In the genomic region with DNA sequence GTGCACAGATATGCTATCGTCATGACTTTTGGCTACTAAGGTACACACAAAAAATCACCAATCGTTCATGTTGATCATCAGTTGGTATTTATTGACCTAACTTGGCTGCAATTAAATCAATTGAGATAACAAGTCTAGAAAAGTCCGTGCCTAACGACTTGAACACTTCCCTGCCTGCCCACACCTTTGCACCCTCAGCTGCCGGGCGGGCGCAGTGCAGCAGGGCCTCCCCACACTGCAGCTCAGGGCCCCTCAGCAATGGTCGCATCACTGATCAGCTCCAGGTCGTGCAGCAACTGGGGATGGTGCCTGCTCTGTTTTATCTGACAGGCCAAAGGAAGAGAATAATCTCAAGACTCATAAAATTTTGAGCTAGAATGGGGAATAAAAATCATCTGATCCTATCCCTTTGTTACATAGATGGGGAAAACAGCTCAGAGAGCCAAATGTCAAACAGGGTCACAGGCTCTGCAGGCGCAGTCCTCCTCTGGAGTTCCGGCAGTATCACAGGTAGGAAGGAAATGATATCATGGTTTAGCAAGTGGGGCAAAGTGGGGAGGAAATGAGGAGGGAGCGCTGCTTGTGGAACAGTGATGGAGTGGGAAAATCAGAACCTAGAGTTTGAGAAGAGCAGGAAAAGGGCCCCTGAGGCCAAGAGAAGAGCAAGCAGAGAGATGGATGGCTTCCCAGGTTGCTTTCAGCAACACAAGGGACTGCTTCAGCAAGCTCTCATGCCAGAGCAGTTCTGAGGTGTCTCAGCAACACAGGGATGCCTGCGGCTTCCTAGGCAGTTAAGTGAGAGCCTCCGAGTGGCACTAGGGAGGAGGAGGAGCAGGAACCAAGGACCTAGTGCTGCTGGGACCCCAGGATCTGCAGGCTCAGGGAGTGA, we compare ENCODE assay signal across 17 cellular contexts. TPM values are rescaled to one million over a fixed set of nuclear protein-coding genes. Genes with fewer than 3 reads are reported as not detected.
DNase-seq lines count a peak whose midpoint lies in the region; ATAC-seq and TF ChIP-seq lines count a peak whose summit lies in the region.
"Had no signal": no experiment of that assay in that cellular context is flagged by ENCODE, and none has a peak within 500 bp of the region (broad histone marks: within the 10 kb centered on the region; RNA-seq: fewer than 3 reads in every experiment).

No MANE protein-coding gene starts in this region.

- no peak overlapping the region for H3K4ac ChIP-seq in mesenchymal stem cell (ENCODE audit: low read depth in 1 of 2, low read length in 2 of 2)

- H3K79me1 ChIP-seq in mesenchymal stem cell (replicated peaks; ENCODE audit: low read length, poor library complexity, severe bottlenecking): peaks cover 57% of the 10 kb centered on the region

- peak overlapping the region; percentile 14 for H4K8ac ChIP-seq in mesenchymal stem cell (ENCODE audit: low read length)

- peak overlapping the region; percentile 16 for H3K9ac ChIP-seq in mesenchymal stem cell (ENCODE audit: low read length)

- POLR2A ChIA-PET in activated CD4-positive, alpha-beta memory T cell treated with anti-CD3 and anti-CD28 coated beads, Interleukin-2, amount 10 ng/mL, durations not matched to agents 7 days and 5 days (lab: Charles Lee): interaction anchor here (1.1 kb wide), 1 partner anchor 8 kb away, joined by 3 read pairs; no protein-coding TSS in a partner anchor

- H3K4me3 ChIP-seq in mesenchymal stem cell (ENCODE audit: insufficient read depth in 1 of 2, low read depth in 1 of 2, low read length in 2 of 2): peak overlapping the region in 1 of 2 experiments; percentile 28
- no peak overlapping the region for H3K4me3 ChIP-seq in right atrium auricular region
- H3K4me3 ChIP-seq: ascending aorta, gastroesophageal sphincter, lower lobe of right lung, SJCRH30 had no signal

- WGBS in mesenchymal stem cell: 83% methylated on average over 14 of the region's 14 CpGs

- H2AFZ ChIP-seq in mesenchymal stem cell (ENCODE audit: low read depth, low read length): no peak overlapping the region

- peaks cover 27% of the 10 kb centered on the region for H3K36me3 Mint-ChIP-seq in activated CD4-positive, alpha-beta memory T cell treated with anti-CD3 and anti-CD28 coated beads, Interleukin-2, amount 10 ng/mL, durations not matched to agents 7 days and 5 days (ENCODE audit: low read depth)

- H2BK5ac ChIP-seq in mesenchymal stem cell (ENCODE audit: low read depth, low read length, poor library complexity, severe bottlenecking): no peak overlapping the region

- CTCF ChIA-PET in activated CD4-positive, alpha-beta memory T cell treated with anti-CD3 and anti-CD28 coated beads, Interleukin-2, amount 10 ng/mL, durations not matched to agents 7 days and 5 days (lab: Charles Lee): interaction anchor here (1.3 kb wide), 1 partner anchor 30 kb away, joined by 3 read pairs; no protein-coding TSS in a partner anchor

- intact Hi-C loops in cardiac septum (cut with DNase I): no loop called here
- intact Hi-C loops in left cardiac atrium (cut with DNase I): no loop called here

- H2BK15ac ChIP-seq in mesenchymal stem cell (ENCODE audit: low read depth, poor library complexity, severe bottlenecking): no peak overlapping the region

- no peak overlapping the region for H4K91ac ChIP-seq in mesenchymal stem cell (ENCODE audit: low read length)

- H2BK120ac ChIP-seq in mesenchymal stem cell (ENCODE audit: low read depth, low read length): no peak overlapping the region

- no peak overlapping the region for H2AK5ac ChIP-seq in mesenchymal stem cell (ENCODE audit: low read length, severe bottlenecking)

- H3K27ac ChIP-seq in mesenchymal stem cell (ENCODE audit: low read length, poor library complexity, severe bottlenecking): no peak overlapping the region
- H3K27ac ChIP-seq in right atrium auricular region: no peak overlapping the region
- H3K27ac ChIP-seq: ascending aorta, gastroesophageal sphincter, lower lobe of right lung, SJCRH30 had no signal

- DNase-seq in cardiac septum (ENCODE audit: low spot score): peak; percentile 29
- no peak for DNase-seq in left cardiac atrium
- DNase-seq in activated CD4-positive, alpha-beta memory T cell treated with anti-CD3 and anti-CD28 coated beads, Interleukin-2, amount 10 ng/mL, durations not matched to agents 7 days and 5 days: no peak
- DNase-seq in mesenchymal stem cell: no peak
- no peak for DNase-seq in NCI-H526 (lab: John Stamatoyannopoulos, UW)
- no peak for DNase-seq in mesenteric fat pad (ENCODE audit: low spot score)
- DNase-seq in right atrium auricular region (ENCODE audit: low spot score): no peak
- DNase-seq: activated CD4-positive, alpha-beta T cell treated with anti-CD3 and anti-CD28 coated beads for 4 hours; lower lobe of right lung; NCI-H1436 treated with DMSO at 0.1 percent for 48 hours; NCI-H345; SJCRH30; T1000 had no signal

- no peak for TF ChIP-seq CTCF in right atrium auricular region (IDR thresholded peaks at IDR 0.05)

- ATAC-seq in left cardiac atrium (no peak), HG02870 (IDR thresholded peaks at IDR 0.05; ENCODE audit: unreplicated experiment) (no peak)
- ATAC-seq: gastroesophageal sphincter, lower lobe of right lung had no signal

- no peaks in the 10 kb centered on the region for H3K27me3 Mint-ChIP-seq in activated CD4-positive, alpha-beta memory T cell treated with anti-CD3 and anti-CD28 coated beads, Interleukin-2, amount 10 ng/mL, durations not matched to agents 7 days and 5 days

- H3K4me1 ChIP-seq in mesenchymal stem cell (ENCODE audit: control insufficient read depth, insufficient read depth, low read depth, low read length) (peaks cover 10% of the 10 kb centered on the region), right atrium auricular region (no peaks in the 10 kb centered on the region)
- H3K4me1 ChIP-seq: ascending aorta, lower lobe of right lung, SJCRH30 had no signal

- no peaks in the 10 kb centered on the region for H3K9me3 Mint-ChIP-seq in activated CD4-positive, alpha-beta memory T cell treated with anti-CD3 and anti-CD28 coated beads, Interleukin-2, amount 10 ng/mL, durations not matched to agents 7 days and 5 days
- H3K9me3 Mint-ChIP-seq: nephron had no signal

- H3K4me2 ChIP-seq in mesenchymal stem cell (ENCODE audit: low read length, poor library complexity, severe bottlenecking): no peak overlapping the region

- no peak overlapping the region for H3K4me3 Mint-ChIP-seq in activated CD4-positive, alpha-beta memory T cell treated with anti-CD3 and anti-CD28 coated beads, Interleukin-2, amount 10 ng/mL, durations not matched to agents 7 days and 5 days
- H3K4me3 Mint-ChIP-seq: nephron had no signal

- H3K18ac ChIP-seq in mesenchymal stem cell (ENCODE audit: low read depth in 1 of 2, low read length in 2 of 2): peak overlapping the region in 1 of 2 experiments; percentile 7

- H2BK12ac ChIP-seq in mesenchymal stem cell (ENCODE audit: low read length in 2 of 2): no peak overlapping the region

- H3K14ac ChIP-seq in mesenchymal stem cell (ENCODE audit: low read length in 2 of 2): no peak overlapping the region

- H3K36me3 ChIP-seq in mesenchymal stem cell (ENCODE audit: control insufficient read depth in 1 of 2, insufficient read depth in 2 of 2, low read depth in 1 of 2, low read length in 2 of 2) (peaks cover 35 to 39% of the 10 kb centered on the region in 2 experiments), right atrium auricular region (peaks cover 6% of the 10 kb centered on the region)

- H3K4me1 Mint-ChIP-seq in activated CD4-positive, alpha-beta memory T cell treated with anti-CD3 and anti-CD28 coated beads, Interleukin-2, amount 10 ng/mL, durations not matched to agents 7 days and 5 days: peaks cover 33% of the 10 kb centered on the region

- H3K9me3 ChIP-seq in mesenchymal stem cell (ENCODE audit: control insufficient read depth, low read length): no peaks in the 10 kb centered on the region
- no peaks in the 10 kb centered on the region for H3K9me3 ChIP-seq in right atrium auricular region
- H3K9me3 ChIP-seq: ascending aorta, gastroesophageal sphincter, lower lobe of right lung, SJCRH30 had no signal

- H3K27ac Mint-ChIP-seq in activated CD4-positive, alpha-beta memory T cell treated with anti-CD3 and anti-CD28 coated beads, Interleukin-2, amount 10 ng/mL, durations not matched to agents 7 days and 5 days: peak overlapping the region; percentile 4
- H3K27ac Mint-ChIP-seq: nephron had no signal

- H3K27me3 ChIP-seq in mesenchymal stem cell (ENCODE audit: control insufficient read depth in 1 of 2, insufficient read depth in 1 of 2, low read length in 2 of 2) (no peaks in the 10 kb centered on the region), right atrium auricular region (no peaks in the 10 kb centered on the region)
- H3K27me3 ChIP-seq: ascending aorta, gastroesophageal sphincter, SJCRH30 had no signal

- H3K23ac ChIP-seq in mesenchymal stem cell (ENCODE audit: low read length in 2 of 2): no peak overlapping the region

RNA-seq across cellular contexts. Expression of a gene that starts 57.5 kb away (rescaled TPM):
- 30.7 TPM for total RNA-seq in cardiac septum
- 10 to 100 TPM; 11.8 to 38.6 TPM for total RNA-seq in left cardiac atrium
- total RNA-seq in activated CD4-positive, alpha-beta memory T cell treated with anti-CD3 and anti-CD28 coated beads, Interleukin-2, amount 10 ng/mL, durations not matched to agents 7 days and 5 days: 10 to 100 TPM; 90.3 to 92.1 TPM
- 14.6 TPM for polyA plus RNA-seq in mesenchymal stem cell (2013, experiment 1 of 2)
- polyA plus RNA-seq in mesenchymal stem cell (2013, experiment 2 of 2): 14.5 TPM
- 31.9 TPM for total RNA-seq in mesenteric fat pad
- 10 to 100 TPM in 1 of 2 donors, 1 to 10 TPM in 1; 8.6 to 19.5 TPM for total RNA-seq in right atrium auricular region
